Comparison of ENCODE assay signal across 16 cellular contexts in genomic region chr22:42511401-42511891, GRCh38. TPM values are rescaled to one million over a fixed set of nuclear protein-coding genes. Genes with fewer than 3 reads are reported as not detected.
DNase-seq lines count a peak whose midpoint lies in the region; ATAC-seq and TF ChIP-seq lines count a peak whose summit lies in the region.
"Had no signal": no experiment of that assay in that cellular context is flagged by ENCODE, and none has a peak within 500 bp of the region (broad histone marks: within the 10 kb centered on the region; RNA-seq: fewer than 3 reads in every experiment).

No MANE protein-coding gene starts in this region.

- H3K4me1 ChIP-seq in A673 (ENCODE audit: insufficient read depth, low read length, poor library complexity, severe bottlenecking) (no peaks in the 10 kb centered on the region), DOHH2 (ENCODE audit: control insufficient read depth, low read length) (peaks cover 38% of the 10 kb centered on the region), suprapubic skin (no peaks in the 10 kb centered on the region)
- H3K4me1 ChIP-seq: gastrocnemius medialis, SJCRH30 had no signal

- H3K4me3 ChIP-seq in A673 (ENCODE audit: low read depth, low read length, poor library complexity, severe bottlenecking): no peak overlapping the region
- H3K4me3 ChIP-seq in DOHH2 (ENCODE audit: low read length): no peak overlapping the region
- no peak overlapping the region for H3K4me3 ChIP-seq in fibroblast of pulmonary artery (replicated peaks; ENCODE audit: low read depth, low read length)
- no peak overlapping the region for H3K4me3 ChIP-seq in suprapubic skin
- H3K4me3 ChIP-seq: gastrocnemius medialis, SJCRH30, thoracic aorta had no signal

- no peak for TF ChIP-seq POLR2A in suprapubic skin (IDR thresholded peaks at IDR 0.05)

- peak overlapping the region; percentile 1; the same call in 1 of the 2 replicates for H3K4me2 ChIP-seq in DOHH2 (ENCODE audit: low read length)

- no peak for TF ChIP-seq EP300 in suprapubic skin (IDR thresholded peaks at IDR 0.05)

- ATAC-seq in GM19455 (IDR thresholded peaks at IDR 0.05; ENCODE audit: unreplicated experiment): no peak

- CTCF ChIA-PET in A673 (lab: Charles Lee): no interaction called here

- 67% methylated on average over 8 of the region's 10 CpGs for WGBS in suprapubic skin

- intact Hi-C loops in A673 (cut with micrococcal nuclease; ENCODE audit: unreplicated experiment): no loop called here

- peaks cover 13% of the 10 kb centered on the region for H3K79me2 ChIP-seq in DOHH2 (ENCODE audit: control insufficient read depth, low read length)

- no peak for TF ChIP-seq CTCF in A673 (conservative IDR thresholded peaks at IDR 0.05; ENCODE audit: low read depth, low read length)
- no peak for TF ChIP-seq CTCF in DOHH2 (IDR thresholded peaks at IDR 0.05; ENCODE audit: low read depth, low read length, poor library complexity, severe bottlenecking)
- no peak for TF ChIP-seq CTCF in fibroblast of pulmonary artery (IDR thresholded peaks at IDR 0.05; ENCODE audit: low read length, missing control alignments)
- no peak for TF ChIP-seq CTCF in suprapubic skin (IDR thresholded peaks at IDR 0.05)

- TSS peak; percentile 5 for BruUV-seq in A673 (replicated peaks; lab: Mats Ljungman, UMichigan)

- H3K27ac ChIP-seq in A673 (ENCODE audit: low read depth, low read length, poor library complexity, severe bottlenecking) (no peak overlapping the region), DOHH2 (ENCODE audit: low read depth, low read length) (peak overlapping the region; percentile 20; the same call in 1 of the 2 replicates), suprapubic skin (no peak overlapping the region)
- H3K27ac ChIP-seq: gastrocnemius medialis, SJCRH30, thoracic aorta had no signal

- POLR2A ChIA-PET in A673 (lab: Charles Lee; ENCODE audit: low non-redundant PET): no interaction called here

- no peaks in the 10 kb centered on the region for H3K9me3 ChIP-seq in A673 (ENCODE audit: low read depth, low read length, poor library complexity, severe bottlenecking)
- H3K9me3 ChIP-seq in DOHH2 (ENCODE audit: control insufficient read depth, insufficient read depth, low read length): no peaks in the 10 kb centered on the region
- H3K9me3 ChIP-seq in suprapubic skin: no peaks in the 10 kb centered on the region
- H3K9me3 ChIP-seq: gastrocnemius medialis, SJCRH30, thoracic aorta had no signal

- DNase-seq in A673 (ENCODE audit: low spot score): no peak
- peak; percentile 91 for DNase-seq in RPMI8226
- peak; percentile 34 for DNase-seq in fibroblast of pulmonary artery (ENCODE audit: low read depth)
- no peak for DNase-seq in hippocampal formation (lab: John Stamatoyannopoulos, UW)
- DNase-seq in suprapubic skin (ENCODE audit: low spot score in 2 of 2): no peak
- DNase-seq: activated gamma-delta T cell treated with Interleukin-2 at 50 U/mL for 16 hours; gastrocnemius medialis; GF-D8; NCI-H146; NCI-H446 treated with DMSO at 0.1 percent for 48 hours; SJCRH30; stimulated activated CD4-positive, alpha-beta T cell treated with anti-CD3 and anti-CD28 coated beads, Interleukin-4, amount 100 ng/mL, for 24 hours had no signal

- H3K36me3 ChIP-seq in A673 (ENCODE audit: insufficient read depth, low read length, poor library complexity, severe bottlenecking) (peaks cover 22% of the 10 kb centered on the region), DOHH2 (ENCODE audit: control insufficient read depth, low read length) (peaks cover 48% of the 10 kb centered on the region), suprapubic skin (peaks cover 45% of the 10 kb centered on the region)

- H3K9me2 ChIP-seq in DOHH2 (replicated peaks; ENCODE audit: control insufficient read depth, low read length): no peaks in the 10 kb centered on the region

- peaks cover 18% of the 10 kb centered on the region for H4K20me1 ChIP-seq in DOHH2 (ENCODE audit: control insufficient read depth, insufficient read depth, low read depth, low read length)

- no peaks in the 10 kb centered on the region for H3K27me3 ChIP-seq in A673 (replicated peaks; ENCODE audit: insufficient read depth, low read depth, low read length, poor library complexity)
- H3K27me3 ChIP-seq in DOHH2 (ENCODE audit: control insufficient read depth, low read length): no peaks in the 10 kb centered on the region
- H3K27me3 ChIP-seq in suprapubic skin: no peaks in the 10 kb centered on the region
- H3K27me3 ChIP-seq: gastrocnemius medialis, SJCRH30 had no signal

- peaks cover 33% of the 10 kb centered on the region for H3F3A ChIP-seq in DOHH2 (ENCODE audit: control insufficient read depth, insufficient read depth)

RNA-seq across cellular contexts. Expression of gene RRP7A, which starts 8.2 kb away (rescaled TPM):
- total RNA-seq in A673 (2021) (68.5 and 69.1 TPM in 2 replicates), suprapubic skin (10 to 100 TPM; 19.0 to 31.3 (median 23.5) TPM)

RNA-seq across cellular contexts. Expression of gene SERHL2, which starts 42.3 kb away (rescaled TPM):
- total RNA-seq in A673 (2021): 0.49 and 0.96 TPM in 2 replicates
- total RNA-seq in suprapubic skin: 10 to 100 TPM; 13.0 to 96.1 (median 52.1) TPM
- total RNA-seq: HT-29 had no signal

Comparison
In these comparisons a context has a peak if more than half of its experiments do, and no peak if none do; other contexts are left out.
1. DNase-seq: peak in RPMI8226 (single experiment) and fibroblast of pulmonary artery (single experiment); none in A673 (single experiment), hippocampal formation (0 of 2) and suprapubic skin (0 of 2).